ENCODE assay signal across 8 cellular contexts in genomic region chr19:52962394-52963228, GRCh38. TPM values are rescaled to one million over a fixed set of nuclear protein-coding genes. Genes with fewer than 3 reads are reported as not detected.
DNase-seq lines count a peak whose midpoint lies in the region; ATAC-seq and TF ChIP-seq lines count a peak whose summit lies in the region.

Gene ZNF816 (minus strand): TSS chr19:52962881. CDS start chr19:52956089, 6,792 bp downstream.

- peak within 1 kb of the TSS; percentile 86 for H3K27ac ChIP-seq in Panc1 (ENCODE audit: low read length)
- H3K27ac ChIP-seq in fibroblast of lung (ENCODE audit: insufficient read depth, low read length) = peak within 1 kb of the TSS; percentile 79
- H3K27ac ChIP-seq in naive thymus-derived CD4-positive, alpha-beta T cell (ENCODE audit: low read depth, low read length) = peak within 1 kb of the TSS; percentile 73

- intact Hi-C loops in Panc1 (cut with micrococcal nuclease; ENCODE audit: unreplicated experiment) = no loop called here
- intact Hi-C loops in activated T-helper 1 cell treated with anti-CD3 and anti-CD28 coated beads, Interleukin-12 subunit alpha, Interleukin-12 subunit beta, Interleukin-2, Interleukin-4 antibody, amounts not matched to agents 30 ng/mL and 10 ng/mL and 1 ng/mL, durations not matched to agents 14 hours and 24 hours and 36 hours (cut with micrococcal nuclease) = loop anchor here (1.0 to 10.0 kb wide), 17 partner anchors 20 to 902 kb away; partner anchors contain the start of genes MYADM, ZNF160, ZNF320 and ZNF468
- intact Hi-C loops in naive thymus-derived CD4-positive, alpha-beta T cell (cut with micrococcal nuclease) = loop anchor here (1.0 to 10.0 kb wide), 22 partner anchors 20 to 1502 kb away; partner anchors contain the start of genes ZNF160 (in 2 of the 2), ZNF320 (in 2 of the 2), ZNF468 (in 2 of the 2) and ZNF765 (in 2 of the 2)

- H3K27me3 ChIP-seq in Panc1 (ENCODE audit: control insufficient read depth, insufficient read depth, low read length) (no peaks in the 10 kb centered on the region), fibroblast of lung (ENCODE audit: control insufficient read depth, insufficient read depth, low read length) (no peaks in the 10 kb centered on the region)
- H3K27me3 ChIP-seq in naive thymus-derived CD4-positive, alpha-beta T cell (ENCODE audit: control insufficient read depth in 2 of 2, insufficient read depth in 2 of 2, low read length in 2 of 2) = no peaks in the 10 kb centered on the region

- no peak for TF ChIP-seq EP300 in Ishikawa (IDR thresholded peaks at IDR 0.05; ENCODE audit: borderline replicate concordance)

- H3K4me3 Mint-ChIP-seq in activated T-helper 1 cell treated with anti-CD3 and anti-CD28 coated beads, Interleukin-12 subunit alpha, Interleukin-12 subunit beta, Interleukin-2, Interleukin-4 antibody, amounts not matched to agents 30 ng/mL and 10 ng/mL and 1 ng/mL, durations not matched to agents 14 hours and 24 hours and 36 hours = peak within 1 kb of the TSS; percentile 98
- H3K4me3 Mint-ChIP-seq in naive thymus-derived CD4-positive, alpha-beta T cell = peak within 1 kb of the TSS; percentile 87 to 96 (median 94)
- peak within 1 kb of the TSS; percentile 90 for H3K4me3 Mint-ChIP-seq in stimulated activated effector memory CD8-positive, alpha-beta T cell treated with anti-CD3 and anti-CD28 coated beads, Interleukin-12 subunit alpha, Interleukin-12 subunit beta, amount 100 ng/mL, for 72 hours

- H3K9ac ChIP-seq in fibroblast of lung (ENCODE audit: insufficient read depth, low read length) = peak within 1 kb of the TSS; percentile 63

- no peaks in the 10 kb centered on the region for H3K79me2 ChIP-seq in fibroblast of lung (ENCODE audit: control insufficient read depth, insufficient read depth, low read length)

- H3K36me3 ChIP-seq in Panc1 (ENCODE audit: control insufficient read depth, insufficient read depth, low read length) (no peaks in the 10 kb centered on the region; the same call in 1 of the 2 replicates), fibroblast of lung (ENCODE audit: control insufficient read depth, insufficient read depth, low read length) (no peaks in the 10 kb centered on the region)
- H3K36me3 ChIP-seq in naive thymus-derived CD4-positive, alpha-beta T cell (ENCODE audit: control insufficient read depth in 2 of 3, insufficient read depth in 3 of 3, low read length in 3 of 3) = peaks cover 0 to 31% (median 3%) of the 10 kb centered on the region in 3 experiments

- H3K4me1 Mint-ChIP-seq in activated T-helper 1 cell treated with anti-CD3 and anti-CD28 coated beads, Interleukin-12 subunit alpha, Interleukin-12 subunit beta, Interleukin-2, Interleukin-4 antibody, amounts not matched to agents 30 ng/mL and 10 ng/mL and 1 ng/mL, durations not matched to agents 14 hours and 24 hours and 36 hours (ENCODE audit: low read depth) = peaks cover 25% of the 10 kb centered on the region
- H3K4me1 Mint-ChIP-seq in naive thymus-derived CD4-positive, alpha-beta T cell = peaks cover 15 to 33% (median 29%) of the 10 kb centered on the region in 7 donors
- peaks cover 33% of the 10 kb centered on the region for H3K4me1 Mint-ChIP-seq in stimulated activated effector memory CD8-positive, alpha-beta T cell treated with anti-CD3 and anti-CD28 coated beads, Interleukin-12 subunit alpha, Interleukin-12 subunit beta, amount 100 ng/mL, for 72 hours

- DNase-seq in DMS153 treated with DMSO at 0.1 percent for 48 hours (lab: John Stamatoyannopoulos, UW; ENCODE audit: unreplicated experiment) (peak; percentile 91), Panc1 (ENCODE audit: low read depth, low spot score) (no peak), fibroblast of lung (ENCODE audit: low read depth in 2 of 2) (peak; percentile 92 to 93)
- peak; percentile 99 for DNase-seq in activated T-helper 1 cell treated with anti-CD3 and anti-CD28 coated beads, Interleukin-12 subunit alpha, Interleukin-12 subunit beta, Interleukin-2, Interleukin-4 antibody, amounts not matched to agents 30 ng/mL and 10 ng/mL and 1 ng/mL, durations not matched to agents 14 hours and 24 hours and 36 hours (ENCODE audit: low spot score)
- peak; percentile 94 to 99 (median 98) for DNase-seq in naive thymus-derived CD4-positive, alpha-beta T cell
- peak; percentile 97 to 98 for DNase-seq in stimulated activated effector memory CD8-positive, alpha-beta T cell treated with anti-CD3 and anti-CD28 coated beads, Interleukin-12 subunit alpha, Interleukin-12 subunit beta, amount 100 ng/mL, for 72 hours (ENCODE audit: low spot score in 2 of 2)

- H3K36me3 Mint-ChIP-seq in activated T-helper 1 cell treated with anti-CD3 and anti-CD28 coated beads, Interleukin-12 subunit alpha, Interleukin-12 subunit beta, Interleukin-2, Interleukin-4 antibody, amounts not matched to agents 30 ng/mL and 10 ng/mL and 1 ng/mL, durations not matched to agents 14 hours and 24 hours and 36 hours (ENCODE audit: low read depth) = peaks cover 28% of the 10 kb centered on the region
- peaks cover 18 to 55% (median 50%) of the 10 kb centered on the region in 5 donors for H3K36me3 Mint-ChIP-seq in naive thymus-derived CD4-positive, alpha-beta T cell
- H3K36me3 Mint-ChIP-seq in stimulated activated effector memory CD8-positive, alpha-beta T cell treated with anti-CD3 and anti-CD28 coated beads, Interleukin-12 subunit alpha, Interleukin-12 subunit beta, amount 100 ng/mL, for 72 hours = no peaks in the 10 kb centered on the region

- ATAC-seq in GM21576 (IDR thresholded peaks at IDR 0.05; ENCODE audit: unreplicated experiment) (peak; percentile 94), Panc1 (peak; percentile 99)
- peak; percentile 100 for ATAC-seq in naive thymus-derived CD4-positive, alpha-beta T cell
- peak; percentile 100 for ATAC-seq in stimulated activated effector memory CD8-positive, alpha-beta T cell treated with anti-CD3 and anti-CD28 coated beads, Interleukin-12 subunit alpha, Interleukin-12 subunit beta, amount 100 ng/mL, for 72 hours

- TF ChIP-seq CTCF in Panc1 (IDR thresholded peaks at IDR 0.05) (no peak), fibroblast of lung (conservative IDR thresholded peaks at IDR 0.05 in 1 of 2, IDR thresholded peaks at IDR 0.05 in 1 of 2; ENCODE audit: low read depth in 1 of 2, low read length in 2 of 2) (no peak)

- H3K4me2 ChIP-seq in fibroblast of lung (ENCODE audit: extremely low read depth, insufficient read depth, low read length) = peak within 1 kb of the TSS; percentile 87

- CTCF ChIA-PET in Panc1 (lab: Charles Lee) = interaction anchor here (0.6 to 1.1 kb wide), 2 partner anchors 19 to 31 kb away, joined by 4 to 11 read pairs; no protein-coding TSS in a partner anchor
- CTCF ChIA-PET in naive thymus-derived CD4-positive, alpha-beta T cell (lab: Charles Lee) = no interaction called here

- in situ Hi-C loops in Panc1 (cut with HindIII; ENCODE audit: low pct_unique_long_range_greater_than_20kb, low sequenced_read_pairs) = no loop called here

- no TSS peak for BruUV-seq in Panc1 (replicated peaks; lab: Mats Ljungman, UMichigan)

- H3K4me3 ChIP-seq in Panc1 (ENCODE audit: low read depth in 2 of 2, low read length in 2 of 2) = peak within 1 kb of the TSS; percentile 78 to 87
- H3K4me3 ChIP-seq in fibroblast of lung (replicated peaks in 1 of 4; ENCODE audit: control extremely low read depth in 1 of 4, insufficient read depth in 1 of 4, low read depth in 3 of 4, low read length in 4 of 4) = peak within 1 kb of the TSS; percentile 66 to 89 (median 73)
- H3K4me3 ChIP-seq in naive thymus-derived CD4-positive, alpha-beta T cell (ENCODE audit: low read length) = peak within 1 kb of the TSS; percentile 77

- no peak for TF ChIP-seq RAD21 in Ishikawa (IDR thresholded peaks at IDR 0.05; ENCODE audit: low read depth)

- peaks cover 40% of the 10 kb centered on the region for H3K9me3 Mint-ChIP-seq in activated T-helper 1 cell treated with anti-CD3 and anti-CD28 coated beads, Interleukin-12 subunit alpha, Interleukin-12 subunit beta, Interleukin-2, Interleukin-4 antibody, amounts not matched to agents 30 ng/mL and 10 ng/mL and 1 ng/mL, durations not matched to agents 14 hours and 24 hours and 36 hours
- H3K9me3 Mint-ChIP-seq in naive thymus-derived CD4-positive, alpha-beta T cell = peaks cover 0 to 93% (median 41%) of the 10 kb centered on the region in 11 donors
- H3K9me3 Mint-ChIP-seq in stimulated activated effector memory CD8-positive, alpha-beta T cell treated with anti-CD3 and anti-CD28 coated beads, Interleukin-12 subunit alpha, Interleukin-12 subunit beta, amount 100 ng/mL, for 72 hours = peaks cover 2% of the 10 kb centered on the region

- H4K20me1 ChIP-seq in fibroblast of lung (ENCODE audit: control insufficient read depth, extremely low read depth, insufficient read depth, low read length) = no peaks in the 10 kb centered on the region

- H3K4me1 ChIP-seq in Panc1 (ENCODE audit: control insufficient read depth, insufficient read depth, low read length) (no peaks in the 10 kb centered on the region; the same call in none of the 2 replicates), fibroblast of lung (ENCODE audit: control insufficient read depth, extremely low read depth, insufficient read depth, low read length) (no peaks in the 10 kb centered on the region)
- H3K4me1 ChIP-seq in naive thymus-derived CD4-positive, alpha-beta T cell (ENCODE audit: control insufficient read depth in 2 of 2, insufficient read depth in 2 of 2, low read length in 2 of 2) = peaks cover 12 to 14% of the 10 kb centered on the region in 2 donors

- H3K9me3 ChIP-seq in Panc1 (ENCODE audit: control insufficient read depth, insufficient read depth, low read depth, low read length) (peaks cover 6% of the 10 kb centered on the region; the same call in 1 of the 2 replicates), fibroblast of lung (ENCODE audit: control insufficient read depth, insufficient read depth, low read depth, low read length) (no peaks in the 10 kb centered on the region)
- H3K9me3 ChIP-seq in naive thymus-derived CD4-positive, alpha-beta T cell (ENCODE audit: control insufficient read depth in 2 of 3, low read length in 3 of 3) = peaks cover 5 to 41% (median 23%) of the 10 kb centered on the region in 3 experiments

- POLR2A ChIA-PET in Panc1 (lab: Charles Lee) = interaction anchor here (0.6 kb wide), 1 partner anchor 12 kb away, joined by 4 read pairs; no protein-coding TSS in a partner anchor
- POLR2A ChIA-PET in naive thymus-derived CD4-positive, alpha-beta T cell (lab: Charles Lee) = interaction anchor here (0.6 to 1.0 kb wide), 6 partner anchors 11 to 514 kb away, joined by 3 to 4 read pairs (median 3); partner anchors contain the start of gene ZNF347

- peak within 1 kb of the TSS; percentile 81 for H2AFZ ChIP-seq in fibroblast of lung (ENCODE audit: low read length)

- H3K27me3 Mint-ChIP-seq in activated T-helper 1 cell treated with anti-CD3 and anti-CD28 coated beads, Interleukin-12 subunit alpha, Interleukin-12 subunit beta, Interleukin-2, Interleukin-4 antibody, amounts not matched to agents 30 ng/mL and 10 ng/mL and 1 ng/mL, durations not matched to agents 14 hours and 24 hours and 36 hours (ENCODE audit: insufficient read depth) = no peaks in the 10 kb centered on the region
- no peaks in the 10 kb centered on the region for H3K27me3 Mint-ChIP-seq in naive thymus-derived CD4-positive, alpha-beta T cell

- H3K27ac Mint-ChIP-seq in activated T-helper 1 cell treated with anti-CD3 and anti-CD28 coated beads, Interleukin-12 subunit alpha, Interleukin-12 subunit beta, Interleukin-2, Interleukin-4 antibody, amounts not matched to agents 30 ng/mL and 10 ng/mL and 1 ng/mL, durations not matched to agents 14 hours and 24 hours and 36 hours = peak within 1 kb of the TSS; percentile 93
- H3K27ac Mint-ChIP-seq in naive thymus-derived CD4-positive, alpha-beta T cell = peak within 1 kb of the TSS; percentile 82 to 95 (median 93)
- H3K27ac Mint-ChIP-seq in stimulated activated effector memory CD8-positive, alpha-beta T cell treated with anti-CD3 and anti-CD28 coated beads, Interleukin-12 subunit alpha, Interleukin-12 subunit beta, amount 100 ng/mL, for 72 hours = peak within 1 kb of the TSS; percentile 87

RNA-seq across cellular contexts. Expression of gene ZNF816, which starts in this region (rescaled TPM):
- total RNA-seq in Panc1 (2021; ENCODE audit: unreplicated experiment) (7.1 TPM), fibroblast of lung (10.1 and 10.3 TPM in 2 replicates)
- 3.2 TPM for polyA plus RNA-seq in Panc1 (2012; ENCODE audit: insufficient read length)
- 7.0 and 9.4 TPM in 2 replicates for total RNA-seq in activated T-helper 1 cell treated with anti-CD3 and anti-CD28 coated beads, Interleukin-12 subunit alpha, Interleukin-12 subunit beta, Interleukin-2, Interleukin-4 antibody, amounts not matched to agents 30 ng/mL and 10 ng/mL and 1 ng/mL, durations not matched to agents 14 hours and 24 hours and 36 hours
- 2.9 and 3.1 TPM in 2 replicates for polyA plus RNA-seq in fibroblast of lung
- polyA plus RNA-seq in fibroblast of lung (2012) = 2.5 and 3.6 TPM in 2 replicates
- 0.41 TPM in 1 of 2 replicates, not detected in the other for polyA minus RNA-seq in fibroblast of lung (ENCODE audit: low replicate concordance)
- total RNA-seq in naive thymus-derived CD4-positive, alpha-beta T cell = 10 to 100 TPM in 3 of 5 experiments, 1 to 10 TPM in 2; 5.0 to 25.7 (median 11.0) TPM
- 10 to 100 TPM; 14.0 to 27.7 TPM for polyA plus RNA-seq in naive thymus-derived CD4-positive, alpha-beta T cell
